ENCODE assay signal across 9 cellular contexts in genomic region chr10:21888959-21889358, GRCh38.
DNase-seq lines count a peak whose midpoint lies in the region; ATAC-seq and TF ChIP-seq lines count a peak whose summit lies in the region.
"Had no signal": no experiment of that assay in that cellular context is flagged by ENCODE, and none has a peak within 500 bp of the region (broad histone marks: within the 10 kb centered on the region; RNA-seq: fewer than 3 reads in every experiment).

No MANE protein-coding gene starts in this region.

- peak; percentile 25 for DNase-seq in GM10266 (ENCODE audit: extremely low spot score)
- peak; percentile 72 for DNase-seq in activated CD4-positive, alpha-beta T cell treated with anti-CD3 and anti-CD28 coated beads, Interleukin-2, amount 10 ng/mL, durations not matched to agents 24 days and 14 days
- DNase-seq in NCI-H524 treated with DMSO at 0.1 percent for 48 hours (lab: John Stamatoyannopoulos, UW): no peak
- DNase-seq in glutamatergic neuron: no peak
- no peak for DNase-seq in foreskin keratinocyte
- DNase-seq in cortex of kidney (lab: John Stamatoyannopoulos, UW): no peak
- DNase-seq: NCI-H1092 treated with DMSO at 0.1 percent for 48 hours had no signal

- no peaks in the 10 kb centered on the region for H3K27me3 Mint-ChIP-seq in activated CD4-positive, alpha-beta T cell treated with anti-CD3 and anti-CD28 coated beads, Interleukin-2, amount 10 ng/mL, durations not matched to agents 24 days and 14 days
- no peaks in the 10 kb centered on the region for H3K27me3 Mint-ChIP-seq in glutamatergic neuron (ENCODE audit: unreplicated experiment)

- H3K27me3 ChIP-seq in foreskin keratinocyte: no peaks in the 10 kb centered on the region

- H3K36me3 Mint-ChIP-seq in activated CD4-positive, alpha-beta T cell treated with anti-CD3 and anti-CD28 coated beads, Interleukin-2, amount 10 ng/mL, durations not matched to agents 24 days and 14 days (ENCODE audit: low read depth): peaks cover 35% of the 10 kb centered on the region
- H3K36me3 Mint-ChIP-seq in glutamatergic neuron (ENCODE audit: unreplicated experiment): peaks cover 16% of the 10 kb centered on the region

- peak overlapping the region; percentile 17 for H3K4me3 Mint-ChIP-seq in activated CD4-positive, alpha-beta T cell treated with anti-CD3 and anti-CD28 coated beads, Interleukin-2, amount 10 ng/mL, durations not matched to agents 24 days and 14 days
- no peak overlapping the region for H3K4me3 Mint-ChIP-seq in glutamatergic neuron (ENCODE audit: unreplicated experiment)

- ATAC-seq in GM19328 (IDR thresholded peaks at IDR 0.05; ENCODE audit: unreplicated experiment): peak; percentile 97
- ATAC-seq in HG03039 (IDR thresholded peaks at IDR 0.05; ENCODE audit: unreplicated experiment): peak; percentile 95
- ATAC-seq in foreskin keratinocyte: no peak

- no peaks in the 10 kb centered on the region for H3K4me1 ChIP-seq in foreskin keratinocyte

- H3K9me3 Mint-ChIP-seq in activated CD4-positive, alpha-beta T cell treated with anti-CD3 and anti-CD28 coated beads, Interleukin-2, amount 10 ng/mL, durations not matched to agents 24 days and 14 days: peaks cover 20% of the 10 kb centered on the region
- H3K9me3 Mint-ChIP-seq in glutamatergic neuron (ENCODE audit: unreplicated experiment): peaks cover 2% of the 10 kb centered on the region

- H3K27ac Mint-ChIP-seq in activated CD4-positive, alpha-beta T cell treated with anti-CD3 and anti-CD28 coated beads, Interleukin-2, amount 10 ng/mL, durations not matched to agents 24 days and 14 days: no peak overlapping the region
- H3K27ac Mint-ChIP-seq in glutamatergic neuron (ENCODE audit: unreplicated experiment): no peak overlapping the region

- no peak overlapping the region for H3K27ac ChIP-seq in foreskin keratinocyte

- H3K4me1 Mint-ChIP-seq in activated CD4-positive, alpha-beta T cell treated with anti-CD3 and anti-CD28 coated beads, Interleukin-2, amount 10 ng/mL, durations not matched to agents 24 days and 14 days: peaks cover 21% of the 10 kb centered on the region
- H3K4me1 Mint-ChIP-seq in glutamatergic neuron (ENCODE audit: low read depth, unreplicated experiment): no peaks in the 10 kb centered on the region

- no peak for TF ChIP-seq CTCF in GM10266 (IDR thresholded peaks at IDR 0.05; ENCODE audit: control insufficient read depth, insufficient read depth, low read depth, missing control alignments)
- TF ChIP-seq CTCF in glutamatergic neuron (IDR thresholded peaks at IDR 0.05; ENCODE audit: partially characterized antibody, unreplicated experiment): no peak
- no peak for TF ChIP-seq CTCF in foreskin keratinocyte (conservative IDR thresholded peaks at IDR 0.05)

- intact Hi-C loops in activated CD4-positive, alpha-beta T cell treated with anti-CD3 and anti-CD28 coated beads, Interleukin-2, amount 10 ng/mL, durations not matched to agents 24 days and 14 days (cut with micrococcal nuclease): no loop called here

Comparison
In these comparisons a context has a peak if more than half of its experiments do, and no peak if none do; other contexts are left out.
1. DNase-seq: peak in GM10266 (single experiment) and activated CD4-positive, alpha-beta T cell treated with anti-CD3 and anti-CD28 coated beads, Interleukin-2, amount 10 ng/mL, durations not matched to agents 24 days and 14 days (single experiment); none in NCI-H524 treated with DMSO at 0.1 percent for 48 hours (single experiment), glutamatergic neuron (single experiment), foreskin keratinocyte (0 of 2) and cortex of kidney (single experiment).